10 cellular contexts compared by ENCODE assay signal in genomic region chr11:47850337-47850736, GRCh38. TPM values are rescaled to one million over a fixed set of nuclear protein-coding genes. Genes with fewer than 3 reads are reported as not detected.
DNase-seq lines count a peak whose midpoint lies in the region; ATAC-seq and TF ChIP-seq lines count a peak whose summit lies in the region.
"Had no signal": no experiment of that assay in that cellular context is flagged by ENCODE, and none has a peak within 500 bp of the region (broad histone marks: within the 10 kb centered on the region; RNA-seq: fewer than 3 reads in every experiment).

No MANE protein-coding gene starts in this region.

- H3K27me3 ChIP-seq in CD8-positive, alpha-beta memory T cell (ENCODE audit: insufficient read depth, low read length, poor library complexity, severe bottlenecking), result no peaks in the 10 kb centered on the region
- no peaks in the 10 kb centered on the region for H3K27me3 ChIP-seq in tibial artery
- H3K27me3 ChIP-seq in left ventricle myocardium inferior (ENCODE audit: low read depth), result no peaks in the 10 kb centered on the region

- H3K9me3 ChIP-seq in CD8-positive, alpha-beta memory T cell (ENCODE audit: low read length), result no peaks in the 10 kb centered on the region
- H3K9me3 ChIP-seq in tibial artery, result no peaks in the 10 kb centered on the region
- H3K9me3 ChIP-seq in left ventricle myocardium inferior (replicated peaks), result no peaks in the 10 kb centered on the region

- no peaks in the 10 kb centered on the region for H3K36me3 ChIP-seq in CD8-positive, alpha-beta memory T cell (ENCODE audit: insufficient read depth, low read length)
- H3K36me3 ChIP-seq in tibial artery (peaks cover 0 to 11% (median 2%) of the 10 kb centered on the region in 3 donors), left ventricle myocardium inferior (peaks cover 12% of the 10 kb centered on the region)

- H3K36me3 Mint-ChIP-seq in CD8-positive, alpha-beta memory T cell, result peaks cover 3 to 22% (median 9%) of the 10 kb centered on the region in 3 donors
- peaks cover 24 to 28% of the 10 kb centered on the region in 2 donors for H3K36me3 Mint-ChIP-seq in activated naive CD4-positive, alpha-beta T cell treated with anti-CD3 and anti-CD28 coated beads, Interleukin-2, amount 50 U/mL, for 72 hours

- peak in 1 of 5 donors; percentile 27 for DNase-seq in CD8-positive, alpha-beta memory T cell
- no peak for DNase-seq in activated naive CD4-positive, alpha-beta T cell treated with anti-CD3 and anti-CD28 coated beads, Interleukin-2, amount 50 U/mL, for 72 hours (ENCODE audit: low spot score in 2 of 2)
- DNase-seq in NCI-H82 treated with DMSO at 0.1 percent for 48 hours (lab: John Stamatoyannopoulos, UW; ENCODE audit: unreplicated experiment) (no peak), tibial artery (no peak), left ventricle myocardium inferior (no peak), AG08395 (ENCODE audit: low spot score) (no peak)
- DNase-seq: activated CD8-positive, alpha-beta memory T cell treated with anti-CD3 and anti-CD28 coated beads, Interleukin-2, amount 50 U/mL, for 4 hours; NCI-H69 had no signal

- H3K4me3 Mint-ChIP-seq in CD8-positive, alpha-beta memory T cell, result peak overlapping the region; percentile 17 to 83 (median 27)

- H3K27ac Mint-ChIP-seq in CD8-positive, alpha-beta memory T cell, result peak overlapping the region; percentile 1 to 95 (median 78)
- peak overlapping the region; percentile 18 to 80 for H3K27ac Mint-ChIP-seq in activated naive CD4-positive, alpha-beta T cell treated with anti-CD3 and anti-CD28 coated beads, Interleukin-2, amount 50 U/mL, for 72 hours

- CTCF ChIA-PET in CD8-positive, alpha-beta memory T cell (lab: Charles Lee), result interaction anchor here (1.0 to 1.8 kb wide), 3 partner anchors 31 to 476 kb away, joined by 3 to 5 read pairs (median 3); no protein-coding TSS in a partner anchor

- H3K4me1 Mint-ChIP-seq in CD8-positive, alpha-beta memory T cell, result peaks cover 31 to 55% (median 50%) of the 10 kb centered on the region in 3 donors

- POLR2A ChIA-PET in CD8-positive, alpha-beta memory T cell (lab: Charles Lee), result no interaction called here

- no peak overlapping the region for H3K27ac ChIP-seq in CD8-positive, alpha-beta memory T cell (ENCODE audit: low read depth, low read length)
- H3K27ac ChIP-seq in tibial artery (no peak overlapping the region), left ventricle myocardium inferior (replicated peaks) (no peak overlapping the region)

- intact Hi-C loops in tibial artery (cut with DNase I; ENCODE audit: low total_unique reads), result loop anchor here (10.0 kb wide), 1 partner anchor 476 kb away; the partner anchor contains the start of gene SPI1
- intact Hi-C loops in left ventricle myocardium inferior (cut with micrococcal nuclease), result no loop called here

- H3K27me3 Mint-ChIP-seq in CD8-positive, alpha-beta memory T cell, result no peaks in the 10 kb centered on the region

- no peaks in the 10 kb centered on the region for H3K9me3 Mint-ChIP-seq in CD8-positive, alpha-beta memory T cell
- H3K9me3 Mint-ChIP-seq in activated naive CD4-positive, alpha-beta T cell treated with anti-CD3 and anti-CD28 coated beads, Interleukin-2, amount 50 U/mL, for 72 hours, result no peaks in the 10 kb centered on the region

- H3K4me1 ChIP-seq in CD8-positive, alpha-beta memory T cell (ENCODE audit: insufficient read depth, low read length), result peaks cover 54% of the 10 kb centered on the region
- H3K4me1 ChIP-seq in tibial artery (peaks cover 0 to 19% (median 14%) of the 10 kb centered on the region in 4 donors), left ventricle myocardium inferior (peaks cover 34% of the 10 kb centered on the region)

- TF ChIP-seq CTCF in tibial artery (IDR thresholded peaks at IDR 0.05), result no peak
- no peak for TF ChIP-seq CTCF in left ventricle myocardium inferior (IDR thresholded peaks at IDR 0.05; ENCODE audit: borderline replicate concordance)

- ATAC-seq in GM19324 (IDR thresholded peaks at IDR 0.05; ENCODE audit: low FRiP score, unreplicated experiment), result peak; percentile 51
- ATAC-seq in HG03469 (IDR thresholded peaks at IDR 0.05; ENCODE audit: unreplicated experiment), result peak; percentile 33
- ATAC-seq in activated naive CD4-positive, alpha-beta T cell treated with anti-CD3 and anti-CD28 coated beads, Interleukin-2, amount 50 U/mL, for 72 hours, result no peak

- H3K4me3 ChIP-seq in CD8-positive, alpha-beta memory T cell (ENCODE audit: low read length), result no peak overlapping the region
- H3K4me3 ChIP-seq in tibial artery, result no peak overlapping the region
- H3K4me3 ChIP-seq in left ventricle myocardium inferior, result no peak overlapping the region

RNA-seq across cellular contexts. Expression of gene NUP160, which starts 2.2 kb away (rescaled TPM):
- 10 to 100 TPM; 65.1 to 69.9 TPM for total RNA-seq in CD8-positive, alpha-beta memory T cell
- polyA plus RNA-seq in CD8-positive, alpha-beta memory T cell, result 30.0 TPM
- 10 to 100 TPM; 76.8 to 95.7 TPM for total RNA-seq in activated naive CD4-positive, alpha-beta T cell treated with anti-CD3 and anti-CD28 coated beads, Interleukin-2, amount 50 U/mL, for 72 hours
- total RNA-seq in left ventricle myocardium inferior, result 12.8 TPM

Comparison
In these comparisons a context has a peak if more than half of its experiments do, and no peak if none do; other contexts are left out.
1. ATAC-seq: peak in GM19324 (single experiment) and HG03469 (single experiment); none in activated naive CD4-positive, alpha-beta T cell treated with anti-CD3 and anti-CD28 coated beads, Interleukin-2, amount 50 U/mL, for 72 hours (0 of 2).